19 cellular contexts compared by ENCODE assay signal in the genomic region with DNA sequence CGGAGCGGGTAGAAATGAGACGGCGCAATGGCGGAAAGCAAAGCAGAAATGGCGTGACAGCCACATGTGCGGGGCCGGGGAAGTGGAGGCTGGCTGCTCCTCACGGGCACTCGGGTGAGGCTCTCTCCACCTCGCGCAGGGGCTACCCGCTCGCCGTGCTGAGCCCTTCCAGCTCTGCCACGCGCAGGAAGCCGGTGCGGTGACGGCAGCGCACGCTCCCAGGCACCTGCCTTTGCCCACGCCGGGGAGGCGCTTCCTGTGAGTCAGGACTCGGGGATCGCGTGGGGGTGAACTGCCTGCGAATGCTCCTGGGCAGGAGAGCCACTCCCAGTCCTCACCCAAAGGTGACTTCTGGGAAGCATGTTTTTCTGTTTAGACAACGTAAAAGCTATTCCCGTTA.
"Had no signal": no experiment of that assay in that cellular context is flagged by ENCODE, and none has a peak within 500 bp of the region (broad histone marks: within the 10 kb centered on the region; RNA-seq: fewer than 3 reads in every experiment).

No MANE protein-coding gene starts in this region.

- DNase-seq: effector memory CD4-positive, alpha-beta T cell; heart right ventricle; hypothalamus; islet precursor cell; lower lobe of right lung; natural killer cell; occipital lobe; pancreas; right cardiac atrium; small intestine; stimulated activated CD4-positive, alpha-beta T cell treated with anti-CD3 and anti-CD28 coated beads, Interleukin-12 subunit alpha, Interleukin-12 subunit beta, amount 100 ng/mL, for 4 hours; stimulated activated naive CD4-positive, alpha-beta T cell treated with Interleukin-2 at 50 U/mL for 16 hours; tibial artery had no signal

- H3K27ac Mint-ChIP-seq: memory B cell, mesothelial cell of epicardium, natural killer cell, progenitor cell of endocrine pancreas had no signal

- H3K36me3 Mint-ChIP-seq: memory B cell, mesothelial cell of epicardium, natural killer cell, neural progenitor cell had no signal

- H3K27me3 Mint-ChIP-seq: memory B cell had no signal

- H3K9me3 Mint-ChIP-seq: mesothelial cell of epicardium had no signal

- H3K4me1 Mint-ChIP-seq: memory B cell, natural killer cell, neural progenitor cell had no signal

- ATAC-seq: esophagus mucosa, heart right ventricle, left lung, natural killer cell, pancreas, right cardiac atrium had no signal

- H3K4me3 Mint-ChIP-seq: memory B cell, mesothelial cell of epicardium, natural killer cell, neural progenitor cell had no signal
